ENCODE assay signal across 23 cellular contexts in genomic region chrX:1421433-1422134, GRCh38. TPM values are rescaled to one million over a fixed set of nuclear protein-coding genes. Genes with fewer than 3 reads are reported as not detected.
DNase-seq lines count a peak whose midpoint lies in the region; ATAC-seq, FAIRE-seq and TF ChIP-seq lines count a peak whose summit lies in the region.
"Had no signal": no experiment of that assay in that cellular context is flagged by ENCODE, and none has a peak within 500 bp of the region (broad histone marks: within the 10 kb centered on the region; RNA-seq: fewer than 3 reads in every experiment).

No MANE protein-coding gene starts in this region.

- no TSS peak for BruUV-seq in HepG2 (replicated peaks; lab: Mats Ljungman, UMichigan)

- no peak for TF ChIP-seq POLR2A in Peyer's patch (IDR thresholded peaks at IDR 0.05)
- no peak for TF ChIP-seq POLR2A in HepG2 (IDR thresholded peaks at IDR 0.05; ENCODE audit: insufficient read depth in 1 of 2, low read depth in 2 of 2, low read length in 2 of 2)

- no peak overlapping the region for H3K9ac ChIP-seq in HepG2 (ENCODE audit: insufficient read depth, low read depth, low read length)
- H3K9ac ChIP-seq: parathyroid adenoma had no signal

- ATAC-seq in left cardiac atrium, result no peak
- ATAC-seq in HepG2, result peak; percentile 7; the same call in 2 of the 3 replicates
- no peak for ATAC-seq in upper lobe of right lung
- no peak for ATAC-seq in GM19395 (IDR thresholded peaks at IDR 0.05; ENCODE audit: unreplicated experiment)
- no peak for ATAC-seq in HG02763 (IDR thresholded peaks at IDR 0.05; ENCODE audit: unreplicated experiment)
- ATAC-seq: natural killer cell treated with Interleukin-12 subunit alpha and Interleukin-12 subunit beta and Interleukin-15 and Interleukin-18, amount 100 ng/mL, for 72 hours had no signal

- TF ChIP-seq RAD21 in HepG2 (CRISPR knock-in tag; IDR thresholded peaks at IDR 0.05), result no peak

- no peaks in the 10 kb centered on the region for H3K79me2 ChIP-seq in HepG2 (ENCODE audit: insufficient read depth, low read length)
- H3K79me2 ChIP-seq: parathyroid adenoma had no signal

- peaks cover 52% of the 10 kb centered on the region for H3K36me3 ChIP-seq in right atrium auricular region
- H3K36me3 ChIP-seq in Peyer's patch, result peaks cover 0 to 36% (median 0%) of the 10 kb centered on the region in 3 donors
- peaks cover 7 to 9% of the 10 kb centered on the region in 2 experiments; a peak in 4 of 5 replicates for H3K36me3 ChIP-seq in HepG2 (replicated peaks in 1 of 2; ENCODE audit: control insufficient read depth in 1 of 2, insufficient read depth in 2 of 2, low read length in 2 of 2)
- peaks cover 33% of the 10 kb centered on the region for H3K36me3 ChIP-seq in upper lobe of right lung

- in situ Hi-C loops in HepG2 (cut with HindIII; ENCODE audit: extremely low pct_ligation_motif_present, low pct_unique_long_range_greater_than_20kb), result no loop called here

- no peak overlapping the region for H3K4me2 ChIP-seq in HepG2 (ENCODE audit: low read depth, low read length)

- H3K27ac ChIP-seq in right atrium auricular region (no peak overlapping the region), Peyer's patch (no peak overlapping the region), HepG2 (ENCODE audit: extremely low read length, insufficient read depth, low read length) (no peak overlapping the region), upper lobe of right lung (no peak overlapping the region)
- H3K27ac ChIP-seq: parathyroid adenoma, skin epidermis, stomach, upper lobe of left lung had no signal

- H3K27me3 ChIP-seq in right atrium auricular region, result no peaks in the 10 kb centered on the region
- H3K27me3 ChIP-seq in Peyer's patch, result no peaks in the 10 kb centered on the region
- no peaks in the 10 kb centered on the region for H3K27me3 ChIP-seq in HepG2 (ENCODE audit: control insufficient read depth in 1 of 2, insufficient read depth in 2 of 2, low read length in 2 of 2)
- H3K27me3 ChIP-seq in upper lobe of right lung, result no peaks in the 10 kb centered on the region
- H3K27me3 ChIP-seq: stomach, upper lobe of left lung had no signal

- no peak for TF ChIP-seq EP300 in HepG2 (IDR thresholded peaks at IDR 0.05; ENCODE audit: low read depth in 2 of 2, low read length in 2 of 2)
- no peak for TF ChIP-seq EP300 in HepG2 (CRISPR knock-in tag; IDR thresholded peaks at IDR 0.05; ENCODE audit: borderline replicate concordance)

- H3K9me3 ChIP-seq in right atrium auricular region, result peaks cover 0 to 22% of the 10 kb centered on the region in 2 donors
- H3K9me3 ChIP-seq in Peyer's patch, result peaks cover 0 to 11% (median 5%) of the 10 kb centered on the region in 4 donors
- H3K9me3 ChIP-seq in HepG2 (ENCODE audit: low read length), result peaks cover 16% of the 10 kb centered on the region; the same call in 1 of the 2 replicates
- no peaks in the 10 kb centered on the region for H3K9me3 ChIP-seq in upper lobe of right lung

- POLR2A ChIA-PET in HepG2 (lab: Yijun Ruan, JAX), result no interaction called here

- TF ChIP-seq CTCF in right atrium auricular region (IDR thresholded peaks at IDR 0.05) (no peak), Peyer's patch (IDR thresholded peaks at IDR 0.05) (no peak), HepG2 (CRISPR knock-in tag; IDR thresholded peaks at IDR 0.05) (no peak), upper lobe of right lung (IDR thresholded peaks at IDR 0.05) (no peak)

- H3K4me3 ChIP-seq in right atrium auricular region (no peak overlapping the region), Peyer's patch (no peak overlapping the region), HepG2 (replicated peaks in 1 of 3; ENCODE audit: insufficient read depth in 1 of 3, low read depth in 2 of 3, low read length in 3 of 3) (no peak overlapping the region), upper lobe of right lung (no peak overlapping the region)
- H3K4me3 ChIP-seq: skin epidermis, stomach, upper lobe of left lung had no signal

- DNase-seq in left cardiac atrium (peak; percentile 15), right atrium auricular region (ENCODE audit: low spot score) (no peak), Peyer's patch (peak in 2 of 3 donors; percentile 18 to 19), HepG2 (ENCODE audit: low spot score) (no peak), upper lobe of right lung (peak; percentile 28), RCC 7860 (ENCODE audit: low spot score) (no peak)
- DNase-seq: activated CD4-positive, alpha-beta T cell treated with anti-CD3 and anti-CD28 coated beads, Interleukin-2, amount 10 ng/mL, durations not matched to agents 24 days and 14 days; activated naive CD4-positive, alpha-beta T cell treated with Interleukin-2 at 50 U/mL for 16 hours; DND-41; effector memory CD4-positive, alpha-beta T cell; MM.1S; NCI-H1436; NCI-H524 treated with DMSO at 0.1 percent for 48 hours; SHP77 treated with DMSO at 0.1 percent for 48 hours; stimulated activated CD4-positive, alpha-beta T cell treated with anti-CD3 and anti-CD28 coated beads, Interleukin-4, amount 100 ng/mL, for 1 hour; stomach; T-helper 1 cell; upper lobe of left lung had no signal

- FAIRE-seq in HepG2 (lab: Jason Lieb, UNC) (no peak), RCC 7860 (lab: Jason Lieb, UNC) (no peak)

- peaks cover 3% of the 10 kb centered on the region; the same call in 1 of the 2 replicates for H4K20me1 ChIP-seq in HepG2 (ENCODE audit: insufficient read depth, low read length)

- over 99% methylated on average over 18 of the region's 19 CpGs for WGBS in HepG2 (ENCODE audit: low lambda C conversion rate)

- no peak overlapping the region for H2AFZ ChIP-seq in HepG2 (ENCODE audit: low read length)
- H2AFZ ChIP-seq: parathyroid adenoma had no signal

- intact Hi-C loops in left cardiac atrium (cut with DNase I), result no loop called here
- intact Hi-C loops in HepG2 (cut with micrococcal nuclease; ENCODE audit: unreplicated experiment), result no loop called here
- intact Hi-C loops in upper lobe of right lung (cut with DNase I), result no loop called here

- CTCF ChIA-PET in HepG2 (lab: Yijun Ruan, JAX; ENCODE audit: low intra/inter-chr PET ratio, low total read pairs), result no interaction called here

- H3K4me1 ChIP-seq in right atrium auricular region, result no peaks in the 10 kb centered on the region
- H3K4me1 ChIP-seq in Peyer's patch, result no peaks in the 10 kb centered on the region
- H3K4me1 ChIP-seq in HepG2 (ENCODE audit: insufficient read depth, low read length), result peaks cover 12% of the 10 kb centered on the region
- no peaks in the 10 kb centered on the region for H3K4me1 ChIP-seq in upper lobe of right lung
- H3K4me1 ChIP-seq: parathyroid adenoma, upper lobe of left lung had no signal

RNA-seq across cellular contexts. Expression of gene SLC25A6, which starts 29.7 kb away (rescaled TPM):
- total RNA-seq in left cardiac atrium (100 to 1,000 TPM; 171 to 206 TPM), right atrium auricular region (100 to 1,000 TPM; 109 to 157 TPM), Peyer's patch (100 to 1,000 TPM; 201 to 361 (median 314) TPM), HepG2 (2016; rRNA removed; fragmentation: Illumina TruSeq; extraction: Trizol) (138 and 149 TPM in 2 replicates), upper lobe of right lung (337 TPM)
- total RNA-seq in HepG2 (2016; cell fraction: cytosol; rRNA removed; fragmentation: Illumina TruSeq; extraction: Trizol; ENCODE audit: low read depth), result 172 and 192 TPM in 2 replicates
- 133 and 147 TPM in 2 replicates for total RNA-seq in HepG2 (2016; cell fraction: insoluble cytoplasmic fraction; rRNA removed; fragmentation: Illumina TruSeq; extraction: Trizol)
- total RNA-seq in HepG2 (2016; cell fraction: membrane; rRNA removed; fragmentation: Illumina TruSeq; extraction: Trizol), result 398 and 417 TPM in 2 replicates
- 70.1 and 77.0 TPM in 2 replicates for total RNA-seq in HepG2 (2016; cell fraction: nucleus; rRNA removed; fragmentation: Illumina TruSeq; extraction: Trizol)
- polyA plus RNA-seq in HepG2 (2011; rRNA removed), result 581 and 646 TPM in 2 replicates
- 843 and 1,123 TPM in 2 replicates for polyA plus RNA-seq in HepG2 (2011; cell fraction: cytosol; rRNA removed)
- 370 and 374 TPM in 2 replicates for polyA plus RNA-seq in HepG2 (2011; cell fraction: nucleus; rRNA removed)
- 420 and 577 TPM in 2 replicates for polyA plus RNA-seq in HepG2 (2012)
- polyA plus RNA-seq in HepG2 (2016; cell fraction: cytosol; fragmentation: Illumina TruSeq; extraction: Trizol; ENCODE audit: low read depth), result 585 and 646 TPM in 2 replicates
- polyA plus RNA-seq in HepG2 (2016; cell fraction: insoluble cytoplasmic fraction; fragmentation: Illumina TruSeq; extraction: Trizol; ENCODE audit: low read depth), result 347 and 418 TPM in 2 replicates
- 997 and 1,138 TPM in 2 replicates for polyA plus RNA-seq in HepG2 (2016; cell fraction: membrane; fragmentation: Illumina TruSeq; extraction: Trizol; ENCODE audit: low read depth)
- 257 and 286 TPM in 2 replicates for polyA plus RNA-seq in HepG2 (2016; cell fraction: nucleus; fragmentation: Illumina TruSeq; extraction: Trizol; ENCODE audit: insufficient read depth, low read depth)
- polyA minus RNA-seq in HepG2 (2011; rRNA and poly(A)+ RNA removed; ENCODE audit: low replicate concordance), result 353 and 783 TPM in 2 replicates
- 413 and 414 TPM in 2 replicates for polyA minus RNA-seq in HepG2 (2011; cell fraction: cytosol; rRNA and poly(A)+ RNA removed)
- polyA minus RNA-seq in HepG2 (2011; cell fraction: nucleus; rRNA and poly(A)+ RNA removed), result 151 and 162 TPM in 2 replicates

RNA-seq across cellular contexts. Expression of gene ASMTL, which starts 31.1 kb away (rescaled TPM):
- 10 to 100 TPM; 26.4 to 27.7 TPM for total RNA-seq in left cardiac atrium
- 10 to 100 TPM; 20.1 to 31.9 TPM for total RNA-seq in right atrium auricular region
- 10 to 100 TPM in 3 of 4 donors, 1 to 10 TPM in 1; 9.5 to 23.9 (median 15.1) TPM for total RNA-seq in Peyer's patch
- 5.6 and 6.3 TPM in 2 replicates for total RNA-seq in HepG2 (2016; rRNA removed; fragmentation: Illumina TruSeq; extraction: Trizol)
- 1.3 and 1.9 TPM in 2 replicates for total RNA-seq in HepG2 (2016; cell fraction: cytosol; rRNA removed; fragmentation: Illumina TruSeq; extraction: Trizol; ENCODE audit: low read depth)
- total RNA-seq in HepG2 (2016; cell fraction: insoluble cytoplasmic fraction; rRNA removed; fragmentation: Illumina TruSeq; extraction: Trizol), result 5.5 and 6.1 TPM in 2 replicates
- 2.5 and 2.6 TPM in 2 replicates for total RNA-seq in HepG2 (2016; cell fraction: membrane; rRNA removed; fragmentation: Illumina TruSeq; extraction: Trizol)
- total RNA-seq in HepG2 (2016; cell fraction: nucleus; rRNA removed; fragmentation: Illumina TruSeq; extraction: Trizol), result 4.9 and 6.4 TPM in 2 replicates
- 16.3 and 16.4 TPM in 2 replicates for polyA plus RNA-seq in HepG2 (2011; rRNA removed)
- polyA plus RNA-seq in HepG2 (2011; cell fraction: cytosol; rRNA removed), result 10.6 and 17.6 TPM in 2 replicates
- 20.1 and 27.5 TPM in 2 replicates for polyA plus RNA-seq in HepG2 (2011; cell fraction: nucleus; rRNA removed)
- 11.5 and 12.3 TPM in 2 replicates for polyA plus RNA-seq in HepG2 (2012)
- 1.6 and 2.0 TPM in 2 replicates for polyA plus RNA-seq in HepG2 (2016; cell fraction: cytosol; fragmentation: Illumina TruSeq; extraction: Trizol; ENCODE audit: low read depth)
- 10.7 and 11.3 TPM in 2 replicates for polyA plus RNA-seq in HepG2 (2016; cell fraction: insoluble cytoplasmic fraction; fragmentation: Illumina TruSeq; extraction: Trizol; ENCODE audit: low read depth)
- 2.3 and 2.4 TPM in 2 replicates for polyA plus RNA-seq in HepG2 (2016; cell fraction: membrane; fragmentation: Illumina TruSeq; extraction: Trizol; ENCODE audit: low read depth)
- polyA plus RNA-seq in HepG2 (2016; cell fraction: nucleus; fragmentation: Illumina TruSeq; extraction: Trizol; ENCODE audit: insufficient read depth, low read depth), result 11.5 and 12.7 TPM in 2 replicates
- 9.3 and 19.0 TPM in 2 replicates for polyA minus RNA-seq in HepG2 (2011; rRNA and poly(A)+ RNA removed; ENCODE audit: low replicate concordance)
- polyA minus RNA-seq in HepG2 (2011; cell fraction: cytosol; rRNA and poly(A)+ RNA removed), result 10.4 and 11.7 TPM in 2 replicates
- 8.6 and 12.7 TPM in 2 replicates for polyA minus RNA-seq in HepG2 (2011; cell fraction: nucleus; rRNA and poly(A)+ RNA removed)
- 23.8 TPM for total RNA-seq in upper lobe of right lung

Comparison
In these comparisons a context has a peak if more than half of its experiments do, and no peak if none do; other contexts are left out.
1. DNase-seq: peak in left cardiac atrium (single experiment), Peyer's patch (2 of 3) and upper lobe of right lung (single experiment); none in right atrium auricular region (single experiment), HepG2 (single experiment) and RCC 7860 (single experiment).